ENCODE assay signal across 8 cellular contexts in genomic region chr1:229027622-229028182, GRCh38.
DNase-seq lines count a peak whose midpoint lies in the region; ATAC-seq and TF ChIP-seq lines count a peak whose summit lies in the region.
"Had no signal": no experiment of that assay in that cellular context is flagged by ENCODE, and none has a peak within 500 bp of the region (broad histone marks: within the 10 kb centered on the region; RNA-seq: fewer than 3 reads in every experiment).

No MANE protein-coding gene starts in this region.

- peak overlapping the region; percentile 33 for H3K4me3 ChIP-seq in GM23338
- peak overlapping the region; percentile 16 for H3K4me3 ChIP-seq in OCI-LY7 (ENCODE audit: low read depth, low read length, poor library complexity, severe bottlenecking)
- H3K4me3 ChIP-seq: SK-N-MC had no signal

- H3K4me1 Mint-ChIP-seq in GM23338, result peaks cover 50% of the 10 kb centered on the region
- peaks cover 24 to 25% of the 10 kb centered on the region in 2 donors for H3K4me1 Mint-ChIP-seq in effector memory CD8-positive, alpha-beta T cell (ENCODE audit: low read depth in 2 of 2)

- no peak for TF ChIP-seq CTCF in GM23338 (conservative IDR thresholded peaks at IDR 0.05; ENCODE audit: low read depth in 2 of 2)
- TF ChIP-seq CTCF in OCI-LY7 (conservative IDR thresholded peaks at IDR 0.05; ENCODE audit: low read length), result no peak

- H2AFZ ChIP-seq in GM23338 (peak overlapping the region; percentile 0; the same call in 1 of the 2 replicates), OCI-LY7 (ENCODE audit: low read length) (peak overlapping the region; percentile 70; the same call in 1 of the 2 replicates)

- H3K4me3 Mint-ChIP-seq in GM23338, result peak overlapping the region; percentile 36
- H3K4me3 Mint-ChIP-seq in effector memory CD8-positive, alpha-beta T cell, result peak overlapping the region; percentile 76 to 80

- H3K9me2 ChIP-seq in GM23338 (ENCODE audit: insufficient read depth) (no peaks in the 10 kb centered on the region; the same call in 1 of the 2 replicates), OCI-LY7 (ENCODE audit: insufficient read depth, low read length) (no peaks in the 10 kb centered on the region)

- CTCF ChIA-PET in OCI-LY7 (lab: Charles Lee; ENCODE audit: unreplicated experiment), result interaction anchor here (0.6 kb wide), 1 partner anchor 164 kb away, joined by 3 read pairs; no protein-coding TSS in a partner anchor

- H3K27me3 Mint-ChIP-seq in GM23338 (ENCODE audit: insufficient read depth, low read depth, poor library complexity), result peaks cover 38% of the 10 kb centered on the region
- H3K27me3 Mint-ChIP-seq in effector memory CD8-positive, alpha-beta T cell, result no peaks in the 10 kb centered on the region

- 0 out of 2 replicates have a peak, but pooled peaks cover 7% of the 10 kb centered on the region for H3F3A ChIP-seq in GM23338 (replicated peaks; ENCODE audit: low read depth)

- BruUV-seq in OCI-LY7 (replicated peaks; lab: Mats Ljungman, UMichigan), result no TSS peak

- H3K27ac ChIP-seq in GM23338 (ENCODE audit: low read depth), result 0 out of 2 replicates have a peak overlapping the region, but pooled peaks have one; percentile 22
- no peak overlapping the region for H3K27ac ChIP-seq in OCI-LY7 (ENCODE audit: low read depth, low read length, poor library complexity, severe bottlenecking)
- H3K27ac ChIP-seq: SK-N-MC had no signal

- intact Hi-C loops in OCI-LY7 (cut with micrococcal nuclease; ENCODE audit: unreplicated experiment), result no loop called here

- H4K20me1 ChIP-seq in GM23338 (replicated peaks; ENCODE audit: insufficient read depth), result no peaks in the 10 kb centered on the region
- no peaks in the 10 kb centered on the region for H4K20me1 ChIP-seq in OCI-LY7 (ENCODE audit: insufficient read depth, low read length)

- ATAC-seq in GM23338 (peak; percentile 83), GM19467 (IDR thresholded peaks at IDR 0.05; ENCODE audit: unreplicated experiment) (no peak), HG02970 (IDR thresholded peaks at IDR 0.05; ENCODE audit: low FRiP score, unreplicated experiment) (no peak)
- peak; percentile 83 for ATAC-seq in effector memory CD8-positive, alpha-beta T cell (replicated peaks)

- peak overlapping the region; percentile 69 for H3K4me2 ChIP-seq in GM23338
- peak overlapping the region; percentile 54 for H3K4me2 ChIP-seq in OCI-LY7 (ENCODE audit: low read length)

- no peaks in the 10 kb centered on the region for H3K79me2 ChIP-seq in GM23338 (replicated peaks; ENCODE audit: insufficient read depth)
- H3K79me2 ChIP-seq in OCI-LY7 (ENCODE audit: insufficient read depth, low read depth, low read length), result no peaks in the 10 kb centered on the region

- peak overlapping the region; percentile 57; the same call in 1 of the 2 replicates for H3K27ac Mint-ChIP-seq in GM23338
- peak overlapping the region; percentile 94 to 97 for H3K27ac Mint-ChIP-seq in effector memory CD8-positive, alpha-beta T cell

- no peaks in the 10 kb centered on the region for H3K9me3 ChIP-seq in OCI-LY7 (ENCODE audit: low read length)

- H3K4me1 ChIP-seq in GM23338 (ENCODE audit: insufficient read depth), result peaks cover 46% of the 10 kb centered on the region
- H3K4me1 ChIP-seq in OCI-LY7 (ENCODE audit: insufficient read depth, low read length, poor library complexity, severe bottlenecking), result peaks cover 11% of the 10 kb centered on the region

- H3K9me3 Mint-ChIP-seq in GM23338, result no peaks in the 10 kb centered on the region
- H3K9me3 Mint-ChIP-seq in effector memory CD8-positive, alpha-beta T cell, result no peaks in the 10 kb centered on the region

- peaks cover 9% of the 10 kb centered on the region; the same call in 1 of the 2 replicates for H3K27me3 ChIP-seq in GM23338 (ENCODE audit: insufficient read depth)

- POLR2A ChIA-PET in OCI-LY7 (lab: Charles Lee), result interaction anchor here (0.6 to 1.1 kb wide), 5 partner anchors 8 to 134 kb away, joined by 3 to 5 read pairs (median 3); no protein-coding TSS in a partner anchor

- no peaks in the 10 kb centered on the region for H3K36me3 Mint-ChIP-seq in GM23338 (ENCODE audit: low read depth)
- no peaks in the 10 kb centered on the region for H3K36me3 Mint-ChIP-seq in effector memory CD8-positive, alpha-beta T cell (ENCODE audit: insufficient read depth)

- H3K36me3 ChIP-seq in GM23338 (ENCODE audit: insufficient read depth) (no peaks in the 10 kb centered on the region), OCI-LY7 (ENCODE audit: insufficient read depth, low read length) (no peaks in the 10 kb centered on the region)

- DNase-seq in GM23338 (ENCODE audit: low spot score) (peak; percentile 71), OCI-LY7 (ENCODE audit: low spot score) (peak; percentile 46), pulmonary artery endothelial cell (ENCODE audit: low read depth, low spot score) (peak; percentile 33), NCI-H2081 treated with DMSO at 0.1 percent for 48 hours (lab: John Stamatoyannopoulos, UW) (no peak)
- peak in 2 of 3 experiments; percentile 13 to 20 for DNase-seq in effector memory CD8-positive, alpha-beta T cell

TF ChIP-seq in GM23338, 12 proteins besides CTCF, POLR2A, EP300 and RAD21:
- no peak for TF ChIP-seq STAT1 (IDR thresholded peaks at IDR 0.05; ENCODE audit: unreplicated experiment)
- TF ChIP-seq, protein P1, sequence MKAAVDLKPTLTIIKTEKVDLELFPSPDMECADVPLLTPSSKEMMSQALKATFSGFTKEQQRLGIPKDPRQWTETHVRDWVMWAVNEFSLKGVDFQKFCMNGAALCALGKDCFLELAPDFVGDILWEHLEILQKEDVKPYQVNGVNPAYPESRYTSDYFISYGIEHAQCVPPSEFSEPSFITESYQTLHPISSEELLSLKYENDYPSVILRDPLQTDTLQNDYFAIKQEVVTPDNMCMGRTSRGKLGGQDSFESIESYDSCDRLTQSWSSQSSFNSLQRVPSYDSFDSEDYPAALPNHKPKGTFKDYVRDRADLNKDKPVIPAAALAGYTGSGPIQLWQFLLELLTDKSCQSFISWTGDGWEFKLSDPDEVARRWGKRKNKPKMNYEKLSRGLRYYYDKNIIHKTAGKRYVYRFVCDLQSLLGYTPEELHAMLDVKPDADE (IDR thresholded peaks at IDR 0.05), result no peak
- TF ChIP-seq ZNF462 (CRISPR knock-in tag; IDR thresholded peaks at IDR 0.05), result 0 out of 2 replicates have a peak, but pooled peaks have one; percentile 14
- TF ChIP-seq NANOG (IDR thresholded peaks at IDR 0.05; ENCODE audit: borderline replicate concordance), result peak; percentile 84; the same call in 1 of the 2 replicates
- TF ChIP-seq ZNF114 (CRISPR knock-in tag; IDR thresholded peaks at IDR 0.05), result no peak

Comparison
In these comparisons a context has a peak if more than half of its experiments do, and no peak if none do; other contexts are left out.
1. ATAC-seq: peak in GM23338 (single experiment) and effector memory CD8-positive, alpha-beta T cell (single experiment); none in GM19467 (single experiment) and HG02970 (single experiment).